In the genomic region with DNA sequence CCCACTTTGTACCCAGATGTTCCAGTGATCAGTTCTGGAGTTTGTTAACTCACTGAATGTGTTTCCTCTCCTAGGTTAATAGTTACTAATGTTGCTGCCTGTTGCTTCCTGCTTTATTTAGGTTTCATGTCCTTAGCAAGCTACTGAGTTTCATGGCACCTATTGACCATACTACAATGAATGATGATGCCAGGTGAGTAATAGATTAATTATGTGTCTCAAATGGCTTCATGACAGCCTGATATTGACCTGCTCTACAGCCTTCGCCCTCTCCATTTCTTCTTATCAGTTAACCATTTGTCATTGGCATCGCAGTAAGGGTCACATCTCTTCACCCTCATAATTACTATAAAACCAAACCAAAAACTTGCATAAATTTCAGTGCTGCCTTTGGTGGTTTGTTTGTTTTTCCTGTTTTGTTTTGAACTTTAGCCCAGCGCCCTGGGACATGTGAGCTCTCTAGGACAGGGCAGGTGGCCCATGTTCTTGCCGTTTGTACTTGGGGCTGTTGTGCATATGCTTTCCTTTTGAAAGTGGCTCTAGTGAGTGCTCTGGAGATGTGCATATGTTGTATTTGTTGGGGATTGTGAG, we compare ENCODE assay signal across 2 cellular contexts.
A peak's percentile ranks its signal among the peaks of the same experiment; 100 is the strongest.
TF ChIP-seq lines count a peak whose summit lies in the region.

No MANE protein-coding gene starts in this region.

TF ChIP-seq in liver, 16 proteins besides CTCF, POLR2A, EP300 and RAD21 (continued from another document):
- TF ChIP-seq EGR1 (IDR thresholded peaks at IDR 0.05; ENCODE audit: low read depth in 2 of 2) (peak; percentile 37 to 71), YY1 (IDR thresholded peaks at IDR 0.05) (peak; percentile 79), RXRA (IDR thresholded peaks at IDR 0.05) (peak; percentile 95), HNF4A (conservative IDR thresholded peaks at IDR 0.05) (peak; percentile 92 to 97), JUND (IDR thresholded peaks at IDR 0.05) (peak; percentile 73 to 79), GABPA (IDR thresholded peaks at IDR 0.05 in 1 of 2, conservative IDR thresholded peaks at IDR 0.05 in 1 of 2) (no peak), TAF1 (conservative IDR thresholded peaks at IDR 0.05) (no peak), FOXA2 (IDR thresholded peaks at IDR 0.05) (peak; percentile 45), HNF4G (IDR thresholded peaks at IDR 0.05) (peak; percentile 57), NR2F2 (IDR thresholded peaks at IDR 0.05) (peak; percentile 50)
- TF ChIP-seq, protein P1, sequence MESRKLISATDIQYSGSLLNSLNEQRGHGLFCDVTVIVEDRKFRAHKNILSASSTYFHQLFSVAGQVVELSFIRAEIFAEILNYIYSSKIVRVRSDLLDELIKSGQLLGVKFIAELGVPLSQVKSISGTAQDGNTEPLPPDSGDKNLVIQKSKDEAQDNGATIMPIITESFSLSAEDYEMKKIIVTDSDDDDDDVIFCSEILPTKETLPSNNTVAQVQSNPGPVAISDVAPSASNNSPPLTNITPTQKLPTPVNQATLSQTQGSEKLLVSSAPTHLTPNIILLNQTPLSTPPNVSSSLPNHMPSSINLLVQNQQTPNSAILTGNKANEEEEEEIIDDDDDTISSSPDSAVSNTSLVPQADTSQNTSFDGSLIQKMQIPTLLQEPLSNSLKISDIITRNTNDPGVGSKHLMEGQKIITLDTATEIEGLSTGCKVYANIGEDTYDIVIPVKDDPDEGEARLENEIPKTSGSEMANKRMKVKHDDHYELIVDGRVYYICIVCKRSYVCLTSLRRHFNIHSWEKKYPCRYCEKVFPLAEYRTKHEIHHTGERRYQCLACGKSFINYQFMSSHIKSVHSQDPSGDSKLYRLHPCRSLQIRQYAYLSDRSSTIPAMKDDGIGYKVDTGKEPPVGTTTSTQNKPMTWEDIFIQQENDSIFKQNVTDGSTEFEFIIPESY (IDR thresholded peaks at IDR 0.05), result peak; percentile 63
- TF ChIP-seq, protein P2, sequence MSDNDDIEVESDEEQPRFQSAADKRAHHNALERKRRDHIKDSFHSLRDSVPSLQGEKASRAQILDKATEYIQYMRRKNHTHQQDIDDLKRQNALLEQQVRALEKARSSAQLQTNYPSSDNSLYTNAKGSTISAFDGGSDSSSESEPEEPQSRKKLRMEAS (IDR thresholded peaks at IDR 0.05), result peak; percentile 91
- TF ChIP-seq, protein P3, sequence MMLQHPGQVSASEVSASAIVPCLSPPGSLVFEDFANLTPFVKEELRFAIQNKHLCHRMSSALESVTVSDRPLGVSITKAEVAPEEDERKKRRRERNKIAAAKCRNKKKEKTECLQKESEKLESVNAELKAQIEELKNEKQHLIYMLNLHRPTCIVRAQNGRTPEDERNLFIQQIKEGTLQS (IDR thresholded peaks at IDR 0.05), result no peak
- TF ChIP-seq, protein P4, sequence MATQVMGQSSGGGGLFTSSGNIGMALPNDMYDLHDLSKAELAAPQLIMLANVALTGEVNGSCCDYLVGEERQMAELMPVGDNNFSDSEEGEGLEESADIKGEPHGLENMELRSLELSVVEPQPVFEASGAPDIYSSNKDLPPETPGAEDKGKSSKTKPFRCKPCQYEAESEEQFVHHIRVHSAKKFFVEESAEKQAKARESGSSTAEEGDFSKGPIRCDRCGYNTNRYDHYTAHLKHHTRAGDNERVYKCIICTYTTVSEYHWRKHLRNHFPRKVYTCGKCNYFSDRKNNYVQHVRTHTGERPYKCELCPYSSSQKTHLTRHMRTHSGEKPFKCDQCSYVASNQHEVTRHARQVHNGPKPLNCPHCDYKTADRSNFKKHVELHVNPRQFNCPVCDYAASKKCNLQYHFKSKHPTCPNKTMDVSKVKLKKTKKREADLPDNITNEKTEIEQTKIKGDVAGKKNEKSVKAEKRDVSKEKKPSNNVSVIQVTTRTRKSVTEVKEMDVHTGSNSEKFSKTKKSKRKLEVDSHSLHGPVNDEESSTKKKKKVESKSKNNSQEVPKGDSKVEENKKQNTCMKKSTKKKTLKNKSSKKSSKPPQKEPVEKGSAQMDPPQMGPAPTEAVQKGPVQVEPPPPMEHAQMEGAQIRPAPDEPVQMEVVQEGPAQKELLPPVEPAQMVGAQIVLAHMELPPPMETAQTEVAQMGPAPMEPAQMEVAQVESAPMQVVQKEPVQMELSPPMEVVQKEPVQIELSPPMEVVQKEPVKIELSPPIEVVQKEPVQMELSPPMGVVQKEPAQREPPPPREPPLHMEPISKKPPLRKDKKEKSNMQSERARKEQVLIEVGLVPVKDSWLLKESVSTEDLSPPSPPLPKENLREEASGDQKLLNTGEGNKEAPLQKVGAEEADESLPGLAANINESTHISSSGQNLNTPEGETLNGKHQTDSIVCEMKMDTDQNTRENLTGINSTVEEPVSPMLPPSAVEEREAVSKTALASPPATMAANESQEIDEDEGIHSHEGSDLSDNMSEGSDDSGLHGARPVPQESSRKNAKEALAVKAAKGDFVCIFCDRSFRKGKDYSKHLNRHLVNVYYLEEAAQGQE (IDR thresholded peaks at IDR 0.05), result no peak

TF ChIP-seq in HepG2, 621 proteins besides CTCF, POLR2A, EP300 and RAD21 (continued from another document):
- TF ChIP-seq, protein P5, sequence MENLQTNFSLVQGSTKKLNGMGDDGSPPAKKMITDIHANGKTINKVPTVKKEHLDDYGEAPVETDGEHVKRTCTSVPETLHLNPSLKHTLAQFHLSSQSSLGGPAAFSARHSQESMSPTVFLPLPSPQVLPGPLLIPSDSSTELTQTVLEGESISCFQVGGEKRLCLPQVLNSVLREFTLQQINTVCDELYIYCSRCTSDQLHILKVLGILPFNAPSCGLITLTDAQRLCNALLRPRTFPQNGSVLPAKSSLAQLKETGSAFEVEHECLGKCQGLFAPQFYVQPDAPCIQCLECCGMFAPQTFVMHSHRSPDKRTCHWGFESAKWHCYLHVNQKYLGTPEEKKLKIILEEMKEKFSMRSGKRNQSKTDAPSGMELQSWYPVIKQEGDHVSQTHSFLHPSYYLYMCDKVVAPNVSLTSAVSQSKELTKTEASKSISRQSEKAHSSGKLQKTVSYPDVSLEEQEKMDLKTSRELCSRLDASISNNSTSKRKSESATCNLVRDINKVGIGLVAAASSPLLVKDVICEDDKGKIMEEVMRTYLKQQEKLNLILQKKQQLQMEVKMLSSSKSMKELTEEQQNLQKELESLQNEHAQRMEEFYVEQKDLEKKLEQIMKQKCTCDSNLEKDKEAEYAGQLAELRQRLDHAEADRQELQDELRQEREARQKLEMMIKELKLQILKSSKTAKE (CRISPR knock-in tag; IDR thresholded peaks at IDR 0.05; ENCODE audit: borderline replicate concordance), result no peak
- no peak for TF ChIP-seq ZNF180 (CRISPR knock-in tag; IDR thresholded peaks at IDR 0.05; ENCODE audit: borderline replicate concordance, low read depth)
- TF ChIP-seq, protein P6, sequence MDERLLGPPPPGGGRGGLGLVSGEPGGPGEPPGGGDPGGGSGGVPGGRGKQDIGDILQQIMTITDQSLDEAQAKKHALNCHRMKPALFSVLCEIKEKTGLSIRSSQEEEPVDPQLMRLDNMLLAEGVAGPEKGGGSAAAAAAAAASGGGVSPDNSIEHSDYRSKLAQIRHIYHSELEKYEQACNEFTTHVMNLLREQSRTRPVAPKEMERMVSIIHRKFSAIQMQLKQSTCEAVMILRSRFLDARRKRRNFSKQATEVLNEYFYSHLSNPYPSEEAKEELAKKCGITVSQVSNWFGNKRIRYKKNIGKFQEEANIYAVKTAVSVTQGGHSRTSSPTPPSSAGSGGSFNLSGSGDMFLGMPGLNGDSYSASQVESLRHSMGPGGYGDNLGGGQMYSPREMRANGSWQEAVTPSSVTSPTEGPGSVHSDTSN (CRISPR knock-in tag; IDR thresholded peaks at IDR 0.05), result no peak
